In the genomic region with DNA sequence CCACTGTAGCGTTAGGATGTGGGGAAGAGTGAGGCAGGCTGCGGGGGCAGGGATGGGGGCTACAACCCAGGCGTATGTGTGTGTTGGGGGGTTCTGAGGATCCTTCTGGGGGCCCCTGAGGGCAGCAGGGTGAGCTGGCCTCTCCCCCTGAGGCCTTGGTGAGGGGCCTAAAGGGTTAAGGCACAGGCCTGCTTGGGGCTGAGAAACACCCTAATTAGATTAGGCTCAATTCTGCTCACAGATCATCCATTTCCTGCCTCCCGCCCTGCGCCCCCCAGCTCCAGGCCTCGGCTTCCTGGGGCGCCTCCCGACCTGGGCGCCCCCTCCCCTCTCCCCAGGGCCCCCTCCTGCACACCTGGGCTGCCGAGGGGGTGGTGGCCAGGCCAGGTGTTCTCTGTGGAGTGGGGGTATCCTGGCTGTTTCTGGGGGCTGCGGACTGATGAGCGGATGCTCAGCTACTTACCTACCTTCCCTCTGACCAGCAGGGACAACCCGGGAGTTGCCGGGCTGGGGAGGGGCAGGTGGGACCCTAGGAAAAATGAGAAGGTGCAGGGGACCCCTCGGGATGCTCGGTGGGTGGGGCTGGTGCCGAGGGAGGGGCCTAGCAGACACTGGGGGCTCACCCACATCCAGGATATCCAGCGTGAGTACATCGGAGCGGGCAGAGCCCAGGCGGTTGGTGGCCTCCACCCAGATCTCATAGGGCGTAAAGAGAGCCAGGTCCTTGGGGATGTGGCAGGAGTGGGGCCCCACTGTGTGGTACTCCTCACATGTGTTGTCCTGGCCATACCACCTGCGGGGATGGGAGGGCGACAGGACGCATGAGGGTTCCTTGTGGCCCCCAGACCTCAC, we compare ENCODE assay signal across 20 cellular contexts. TPM values are rescaled to one million over a fixed set of nuclear protein-coding genes. Genes with fewer than 3 reads are reported as not detected.
DNase-seq lines count a peak whose midpoint lies in the region; TF ChIP-seq lines count a peak whose summit lies in the region.
"Had no signal": no experiment of that assay in that cellular context is flagged by ENCODE, and none has a peak within 500 bp of the region (broad histone marks: within the 10 kb centered on the region; RNA-seq: fewer than 3 reads in every experiment).

No MANE protein-coding gene starts in this region.

- peaks cover 32% of the 10 kb centered on the region for H3K4me1 ChIP-seq in DOHH2 (ENCODE audit: control insufficient read depth, low read length)
- peaks cover 3% of the 10 kb centered on the region for H3K4me1 ChIP-seq in endodermal cell (ENCODE audit: control insufficient read depth, insufficient read depth, low read length)

- peak; percentile 93 for DNase-seq in NCI-H82 (lab: John Stamatoyannopoulos, UW)
- DNase-seq in endodermal cell = peak; percentile 58
- DNase-seq in retina = peak; percentile 33
- no peak for DNase-seq in glutamatergic neuron
- no peak for DNase-seq in central memory CD4-positive, alpha-beta T cell
- DNase-seq in A172 (ENCODE audit: low spot score) = no peak
- DNase-seq: BE2C; CD8-positive, alpha-beta T cell; DMS 273 treated with DMSO at 0.1 percent for 48 hours; GF-D8; NCI-H1105 treated with DMSO at 0.1 percent for 48 hours; NCI-H187; NCI-H226; NCI-H524 treated with DMSO at 0.1 percent for 48 hours; OCI-M1; SIG-M5 had no signal

- H3K9me3 ChIP-seq in DOHH2 (ENCODE audit: control insufficient read depth, insufficient read depth, low read length) (no peaks in the 10 kb centered on the region), endodermal cell (ENCODE audit: control insufficient read depth, low read length) (no peaks in the 10 kb centered on the region)
- H3K9me3 ChIP-seq: BE2C, HAP-1 had no signal

- WGBS in endodermal cell (ENCODE audit: insufficient coverage in 1 of 2, insufficient read length in 1 of 2), 2 experiments = 75 to 84% methylated on average over 10 to 24 of the region's 25 CpGs

- no peaks in the 10 kb centered on the region; the same call in 1 of the 2 replicates for H3K79me2 ChIP-seq in DOHH2 (ENCODE audit: control insufficient read depth, low read length)

- TF ChIP-seq CTCF in DOHH2 (IDR thresholded peaks at IDR 0.05; ENCODE audit: low read depth, low read length, poor library complexity, severe bottlenecking) = no peak
- no peak for TF ChIP-seq CTCF in endodermal cell (conservative IDR thresholded peaks at IDR 0.05)
- TF ChIP-seq CTCF in glutamatergic neuron (IDR thresholded peaks at IDR 0.05; ENCODE audit: partially characterized antibody, unreplicated experiment) = no peak

- H3K9me3 Mint-ChIP-seq in endodermal cell = no peaks in the 10 kb centered on the region
- H3K9me3 Mint-ChIP-seq in glutamatergic neuron (ENCODE audit: unreplicated experiment) = peaks cover 12% of the 10 kb centered on the region
- H3K9me3 Mint-ChIP-seq: CD8-positive, alpha-beta T cell had no signal

- H3K27me3 ChIP-seq in DOHH2 (ENCODE audit: control insufficient read depth, low read length) = peaks cover 12% of the 10 kb centered on the region
- H3K27me3 ChIP-seq in endodermal cell (ENCODE audit: control insufficient read depth, insufficient read depth, low read length, poor library complexity, severe bottlenecking) = peaks cover 18% of the 10 kb centered on the region

- H3K4me1 Mint-ChIP-seq in endodermal cell (peaks cover 14% of the 10 kb centered on the region), glutamatergic neuron (ENCODE audit: low read depth, unreplicated experiment) (peaks cover 4% of the 10 kb centered on the region)

- H3K27ac ChIP-seq in DOHH2 (ENCODE audit: low read depth, low read length) (no peak overlapping the region), endodermal cell (ENCODE audit: low read depth, low read length) (no peak overlapping the region)

- H3K4me2 ChIP-seq in DOHH2 (ENCODE audit: low read length) = peak overlapping the region; percentile 14; the same call in 1 of the 2 replicates

- H3K9ac ChIP-seq in endodermal cell (ENCODE audit: extremely low read depth, low read length, poor library complexity, severe bottlenecking) = no peak overlapping the region

- H3K27me3 Mint-ChIP-seq in endodermal cell (ENCODE audit: insufficient read depth) = peaks cover 20% of the 10 kb centered on the region
- H3K27me3 Mint-ChIP-seq in glutamatergic neuron (ENCODE audit: unreplicated experiment) = peaks cover 15% of the 10 kb centered on the region

- H3K9me2 ChIP-seq in DOHH2 (replicated peaks; ENCODE audit: control insufficient read depth, low read length) = no peaks in the 10 kb centered on the region

- H3K36me3 Mint-ChIP-seq in endodermal cell (ENCODE audit: low read depth) (peaks cover under 1% of the 10 kb centered on the region), glutamatergic neuron (ENCODE audit: unreplicated experiment) (peaks cover 2% of the 10 kb centered on the region)
- H3K36me3 Mint-ChIP-seq: CD8-positive, alpha-beta T cell; IgD-negative memory B cell had no signal

- H3K27ac Mint-ChIP-seq in endodermal cell (no peak overlapping the region), glutamatergic neuron (ENCODE audit: unreplicated experiment) (no peak overlapping the region)
- H3K27ac Mint-ChIP-seq: CD8-positive, alpha-beta T cell had no signal

- H3F3A ChIP-seq in DOHH2 (ENCODE audit: control insufficient read depth, insufficient read depth) = no peaks in the 10 kb centered on the region

- no peaks in the 10 kb centered on the region for H4K20me1 ChIP-seq in DOHH2 (ENCODE audit: control insufficient read depth, insufficient read depth, low read depth, low read length)

- H3K4me3 ChIP-seq in DOHH2 (ENCODE audit: low read length) (no peak overlapping the region), endodermal cell (ENCODE audit: low read length) (no peak overlapping the region)
- H3K4me3 ChIP-seq: HAP-1 had no signal

- no peak overlapping the region for H3K4me3 Mint-ChIP-seq in endodermal cell
- H3K4me3 Mint-ChIP-seq in glutamatergic neuron (ENCODE audit: unreplicated experiment) = no peak overlapping the region
- H3K4me3 Mint-ChIP-seq: CD8-positive, alpha-beta T cell had no signal

- H3K36me3 ChIP-seq in DOHH2 (ENCODE audit: control insufficient read depth, low read length) (no peaks in the 10 kb centered on the region), endodermal cell (ENCODE audit: control insufficient read depth, insufficient read depth, low read length) (no peaks in the 10 kb centered on the region)
- H3K36me3 ChIP-seq: BE2C, HAP-1 had no signal

RNA-seq across cellular contexts. Expression of gene CRLF1, which starts 8.6 kb away (rescaled TPM):
- total RNA-seq in endodermal cell (10 to 100 TPM; 10.4 to 10.5 TPM), glutamatergic neuron (ENCODE audit: unreplicated experiment) (55.3 TPM)
- 9.9 TPM for polyA plus RNA-seq in endodermal cell (2013, experiment 1 of 2)
- polyA plus RNA-seq in endodermal cell (2013, experiment 2 of 2) = 11.0 TPM
- 29.3 and 55.9 TPM in 2 replicates for total RNA-seq in A172 (2014; rRNA removed; shearing (Covaris generic))
- total RNA-seq: CD8-positive, alpha-beta T cell had no signal

RNA-seq across cellular contexts. Expression of gene REX1BD, which starts 9.4 kb away (rescaled TPM):
- total RNA-seq in endodermal cell (10 to 100 TPM; 76.9 to 83.9 TPM), glutamatergic neuron (ENCODE audit: unreplicated experiment) (54.3 TPM)
- polyA plus RNA-seq in endodermal cell (2013, experiment 1 of 2) = 50.3 TPM
- 45.4 TPM for polyA plus RNA-seq in endodermal cell (2013, experiment 2 of 2)
- 122 and 137 TPM in 2 replicates for total RNA-seq in A172 (2014; rRNA removed; shearing (Covaris generic))

RNA-seq across cellular contexts. Expression of gene TMEM59L, which starts 14.6 kb away (rescaled TPM):
- total RNA-seq in endodermal cell (1 to 10 TPM; 5.0 to 7.2 TPM), glutamatergic neuron (ENCODE audit: unreplicated experiment) (92.3 TPM)
- polyA plus RNA-seq in endodermal cell (2013, experiment 1 of 2) = 14.1 TPM
- 12.5 TPM for polyA plus RNA-seq in endodermal cell (2013, experiment 2 of 2)
- 5.2 and 5.4 TPM in 2 replicates for total RNA-seq in A172 (2014; rRNA removed; shearing (Covaris generic))
- total RNA-seq: CD8-positive, alpha-beta T cell; RPMI7951 had no signal
- polyA plus RNA-seq: IgD-negative memory B cell had no signal

RNA-seq across cellular contexts. Expression of gene UBA52, which starts 26.4 kb away (rescaled TPM):
- total RNA-seq in endodermal cell = 1,000 to 10,000 TPM; 1,143 to 1,222 TPM
- polyA plus RNA-seq in endodermal cell (2013, experiment 1 of 2) = 1,238 TPM
- polyA plus RNA-seq in endodermal cell (2013, experiment 2 of 2) = 1,200 TPM
- total RNA-seq in glutamatergic neuron (ENCODE audit: unreplicated experiment) = 826 TPM
- total RNA-seq in A172 (2014; rRNA removed; shearing (Covaris generic)) = 779 and 974 TPM in 2 replicates

RNA-seq across cellular contexts. Expression of gene KLHL26, which starts 38.8 kb away (rescaled TPM):
- 10 to 100 TPM in 1 of 2 donors, 1 to 10 TPM in 1; 9.4 to 11.2 TPM for total RNA-seq in endodermal cell
- 5.7 TPM for polyA plus RNA-seq in endodermal cell (2013, experiment 1 of 2)
- polyA plus RNA-seq in endodermal cell (2013, experiment 2 of 2) = 5.3 TPM
- 12.0 TPM for total RNA-seq in glutamatergic neuron (ENCODE audit: unreplicated experiment)
- 2.5 and 5.3 TPM in 2 replicates for total RNA-seq in A172 (2014; rRNA removed; shearing (Covaris generic))

Comparison
In these comparisons a context has a peak if more than half of its experiments do, and no peak if none do; other contexts are left out.
1. DNase-seq: peak in NCI-H82 (single experiment), endodermal cell (single experiment) and retina (single experiment); none in glutamatergic neuron (single experiment), central memory CD4-positive, alpha-beta T cell (single experiment) and A172 (single experiment).
2. RNA of gene TMEM59L, which starts 14.6 kb away (total RNA-seq): 92.3 TPM in glutamatergic neuron (single experiment); 5.0 to 7.2 TPM in endodermal cell and 5.2 to 5.4 TPM in A172; every median in the first group is over 10 times any median in the second.